21 cellular contexts compared by ENCODE assay signal in genomic region chr7:1697499-1698125, GRCh38. TPM values are rescaled to one million over a fixed set of nuclear protein-coding genes. Genes with fewer than 3 reads are reported as not detected.
DNase-seq lines count a peak whose midpoint lies in the region; ATAC-seq and TF ChIP-seq lines count a peak whose summit lies in the region.
"Had no signal": no experiment of that assay in that cellular context is flagged by ENCODE, and none has a peak within 500 bp of the region (broad histone marks: within the 10 kb centered on the region; RNA-seq: fewer than 3 reads in every experiment).

No MANE protein-coding gene starts in this region.

- H3K27me3 ChIP-seq in Peyer's patch (no peaks in the 10 kb centered on the region), endodermal cell (ENCODE audit: control insufficient read depth, insufficient read depth, low read length, poor library complexity, severe bottlenecking) (no peaks in the 10 kb centered on the region)
- H3K27me3 ChIP-seq: brain microvascular endothelial cell, right lobe of liver had no signal

- H3K4me1 ChIP-seq in Peyer's patch (no peaks in the 10 kb centered on the region), endodermal cell (ENCODE audit: control insufficient read depth, insufficient read depth, low read length) (no peaks in the 10 kb centered on the region)
- H3K4me1 ChIP-seq: lower lobe of right lung, right lobe of liver had no signal

- CTCF ChIA-PET in activated CD8-positive, alpha-beta memory T cell treated with anti-CD3 and anti-CD28 coated beads, Interleukin-2, amount 10 ng/mL, durations not matched to agents 7 days and 5 days (lab: Charles Lee), result no interaction called here

- peaks cover 0 to 6% (median 0%) of the 10 kb centered on the region in 4 donors for H3K9me3 ChIP-seq in Peyer's patch
- H3K9me3 ChIP-seq in endodermal cell (ENCODE audit: control insufficient read depth, low read length), result peaks cover 8% of the 10 kb centered on the region

- peak; percentile 30 for DNase-seq in activated CD8-positive, alpha-beta memory T cell treated with anti-CD3 and anti-CD28 coated beads, Interleukin-2, amount 10 ng/mL, durations not matched to agents 7 days and 5 days
- no peak for DNase-seq in activated CD8-positive, alpha-beta memory T cell treated with anti-CD3 and anti-CD28 coated beads for 24 hours
- peak in 2 of 3 donors; percentile 23 to 37 for DNase-seq in Peyer's patch
- peak; percentile 53 for DNase-seq in endodermal cell
- peak in 6 of 10 donors; percentile 7 to 77 (median 32) for DNase-seq in posterior cingulate gyrus
- DNase-seq in GF-D8 (lab: John Stamatoyannopoulos, UW), result no peak
- DNase-seq in NCI-H2196 treated with DMSO at 0.1 percent for 48 hours (lab: John Stamatoyannopoulos, UW; ENCODE audit: unreplicated experiment), result no peak
- DNase-seq: activated CD4-positive, alpha-beta T cell treated with anti-CD3 and anti-CD28 coated beads, Interleukin-2, amount 10 ng/mL, durations not matched to agents 24 days and 14 days; brain microvascular endothelial cell; immature natural killer cell; NCI-H2107; NCI-H524; SHP77 treated with DMSO at 0.1 percent for 48 hours; substantia nigra had no signal

- H3K9me3 Mint-ChIP-seq in activated CD8-positive, alpha-beta memory T cell treated with anti-CD3 and anti-CD28 coated beads, Interleukin-2, amount 10 ng/mL, durations not matched to agents 7 days and 5 days (ENCODE audit: low read depth), result peaks cover under 1% of the 10 kb centered on the region
- H3K9me3 Mint-ChIP-seq in endodermal cell, result peaks cover 23% of the 10 kb centered on the region
- H3K9me3 Mint-ChIP-seq: activated CD4-positive, alpha-beta T cell treated with anti-CD3 and anti-CD28 coated beads, Interleukin-2, amount 10 ng/mL, durations not matched to agents 24 days and 14 days had no signal

- ATAC-seq in activated CD8-positive, alpha-beta memory T cell treated with anti-CD3 and anti-CD28 coated beads, Interleukin-2, amount 10 ng/mL, durations not matched to agents 7 days and 5 days, result no peak
- no peak for ATAC-seq in GM18498 (IDR thresholded peaks at IDR 0.05; ENCODE audit: unreplicated experiment)
- ATAC-seq: HCT116, lower lobe of right lung, T-cell had no signal

- no peak overlapping the region for H3K9ac ChIP-seq in endodermal cell (ENCODE audit: extremely low read depth, low read length, poor library complexity, severe bottlenecking)

- H3K36me3 ChIP-seq in Peyer's patch (no peaks in the 10 kb centered on the region), endodermal cell (ENCODE audit: control insufficient read depth, insufficient read depth, low read length) (no peaks in the 10 kb centered on the region)
- H3K36me3 ChIP-seq: brain microvascular endothelial cell, lower lobe of right lung, right lobe of liver had no signal

- peaks cover 8% of the 10 kb centered on the region for H3K27me3 Mint-ChIP-seq in activated CD8-positive, alpha-beta memory T cell treated with anti-CD3 and anti-CD28 coated beads, Interleukin-2, amount 10 ng/mL, durations not matched to agents 7 days and 5 days
- peaks cover 2% of the 10 kb centered on the region for H3K27me3 Mint-ChIP-seq in endodermal cell (ENCODE audit: insufficient read depth)
- H3K27me3 Mint-ChIP-seq: activated CD4-positive, alpha-beta T cell treated with anti-CD3 and anti-CD28 coated beads, Interleukin-2, amount 10 ng/mL, durations not matched to agents 24 days and 14 days; activated naive CD4-positive, alpha-beta T cell treated with anti-CD3 and anti-CD28 coated beads, Interleukin-2, amount 50 U/mL, for 24 hours had no signal

- intact Hi-C loops in posterior cingulate gyrus (cut with DNase I), result no loop called here

- H3K36me3 Mint-ChIP-seq in activated CD8-positive, alpha-beta memory T cell treated with anti-CD3 and anti-CD28 coated beads, Interleukin-2, amount 10 ng/mL, durations not matched to agents 7 days and 5 days, result no peaks in the 10 kb centered on the region
- H3K36me3 Mint-ChIP-seq in endodermal cell (ENCODE audit: low read depth), result peaks cover 3% of the 10 kb centered on the region
- H3K36me3 Mint-ChIP-seq: activated naive CD4-positive, alpha-beta T cell treated with anti-CD3 and anti-CD28 coated beads, Interleukin-2, amount 50 U/mL, for 24 hours; immature natural killer cell; T-cell had no signal

- TF ChIP-seq CTCF in Peyer's patch (IDR thresholded peaks at IDR 0.05), result no peak
- TF ChIP-seq CTCF in endodermal cell (conservative IDR thresholded peaks at IDR 0.05), result no peak

- no peak overlapping the region for H3K4me3 Mint-ChIP-seq in activated CD8-positive, alpha-beta memory T cell treated with anti-CD3 and anti-CD28 coated beads, Interleukin-2, amount 10 ng/mL, durations not matched to agents 7 days and 5 days
- H3K4me3 Mint-ChIP-seq in endodermal cell, result no peak overlapping the region
- H3K4me3 Mint-ChIP-seq: activated CD4-positive, alpha-beta T cell treated with anti-CD3 and anti-CD28 coated beads, Interleukin-2, amount 10 ng/mL, durations not matched to agents 24 days and 14 days; activated naive CD4-positive, alpha-beta T cell treated with anti-CD3 and anti-CD28 coated beads, Interleukin-2, amount 50 U/mL, for 24 hours; immature natural killer cell had no signal

- no peak for TF ChIP-seq POLR2A in Peyer's patch (IDR thresholded peaks at IDR 0.05)

- WGBS in endodermal cell (ENCODE audit: insufficient coverage in 1 of 2, insufficient read length in 1 of 2), 2 experiments, result 83 to 86% methylated on average over 10 to 18 of the region's 18 CpGs

- no peak overlapping the region for H3K27ac Mint-ChIP-seq in activated CD8-positive, alpha-beta memory T cell treated with anti-CD3 and anti-CD28 coated beads, Interleukin-2, amount 10 ng/mL, durations not matched to agents 7 days and 5 days
- peak overlapping the region; percentile 44 for H3K27ac Mint-ChIP-seq in endodermal cell
- H3K27ac Mint-ChIP-seq: activated CD4-positive, alpha-beta T cell treated with anti-CD3 and anti-CD28 coated beads, Interleukin-2, amount 10 ng/mL, durations not matched to agents 24 days and 14 days; activated naive CD4-positive, alpha-beta T cell treated with anti-CD3 and anti-CD28 coated beads, Interleukin-2, amount 50 U/mL, for 24 hours; immature natural killer cell had no signal

- H3K27ac ChIP-seq in Peyer's patch (no peak overlapping the region), endodermal cell (ENCODE audit: low read depth, low read length) (no peak overlapping the region)
- H3K27ac ChIP-seq: brain microvascular endothelial cell, HL-60, lower lobe of right lung, right lobe of liver had no signal

- no peak overlapping the region for H3K4me3 ChIP-seq in Peyer's patch
- no peak overlapping the region for H3K4me3 ChIP-seq in endodermal cell (ENCODE audit: low read length)
- H3K4me3 ChIP-seq: lower lobe of right lung, right lobe of liver had no signal

- no peaks in the 10 kb centered on the region for H3K4me1 Mint-ChIP-seq in activated CD8-positive, alpha-beta memory T cell treated with anti-CD3 and anti-CD28 coated beads, Interleukin-2, amount 10 ng/mL, durations not matched to agents 7 days and 5 days
- H3K4me1 Mint-ChIP-seq in endodermal cell, result peaks cover 1% of the 10 kb centered on the region
- H3K4me1 Mint-ChIP-seq: activated naive CD4-positive, alpha-beta T cell treated with anti-CD3 and anti-CD28 coated beads, Interleukin-2, amount 50 U/mL, for 24 hours; immature natural killer cell had no signal

RNA-seq across cellular contexts. Expression of gene ELFN1, which starts 27.5 kb away (rescaled TPM):
- total RNA-seq in activated CD8-positive, alpha-beta memory T cell treated with anti-CD3 and anti-CD28 coated beads, Interleukin-2, amount 10 ng/mL, durations not matched to agents 7 days and 5 days, result not detected
- total RNA-seq in Peyer's patch (under 1 TPM in 1 of 4 donors, not detected in 3; 0.80 TPM), endodermal cell (1 to 10 TPM; 2.1 to 5.0 TPM)
- 13.6 TPM for polyA plus RNA-seq in endodermal cell (2013, experiment 1 of 2)
- 12.4 TPM for polyA plus RNA-seq in endodermal cell (2013, experiment 2 of 2)
- total RNA-seq: activated CD4-positive, alpha-beta T cell treated with anti-CD3 and anti-CD28 coated beads, Interleukin-2, amount 10 ng/mL, durations not matched to agents 24 days and 14 days had no signal

Comparison
In these comparisons a context has a peak if more than half of its experiments do, and no peak if none do; other contexts are left out.
1. DNase-seq: peak in activated CD8-positive, alpha-beta memory T cell treated with anti-CD3 and anti-CD28 coated beads, Interleukin-2, amount 10 ng/mL, durations not matched to agents 7 days and 5 days (single experiment), Peyer's patch (2 of 3), endodermal cell (single experiment) and posterior cingulate gyrus (6 of 10); none in activated CD8-positive, alpha-beta memory T cell treated with anti-CD3 and anti-CD28 coated beads for 24 hours (single experiment), GF-D8 (single experiment) and NCI-H2196 treated with DMSO at 0.1 percent for 48 hours (single experiment).